Comparison of ENCODE assay signal across 8 cellular contexts in genomic region chr22:37566903-37567798, GRCh38. TPM values are rescaled to one million over a fixed set of nuclear protein-coding genes. Genes with fewer than 3 reads are reported as not detected.
DNase-seq lines count a peak whose midpoint lies in the region; ATAC-seq, FAIRE-seq and TF ChIP-seq lines count a peak whose summit lies in the region.

No MANE protein-coding gene starts in this region.

- H3K27ac Mint-ChIP-seq in neural progenitor cell: no peak overlapping the region

- H4K20me1 ChIP-seq in fibroblast of lung (ENCODE audit: control insufficient read depth, extremely low read depth, insufficient read depth, low read length): peaks cover 4% of the 10 kb centered on the region
- no peaks in the 10 kb centered on the region for H4K20me1 ChIP-seq in neural progenitor cell (ENCODE audit: low read depth)

- H3K36me3 Mint-ChIP-seq in neural progenitor cell: peaks cover 2% of the 10 kb centered on the region

- H3K9me3 ChIP-seq in fibroblast of lung (ENCODE audit: control insufficient read depth, insufficient read depth, low read depth, low read length): no peaks in the 10 kb centered on the region
- H3K9me3 ChIP-seq in neural progenitor cell (ENCODE audit: low read depth): no peaks in the 10 kb centered on the region

- no peak overlapping the region for H3K9ac ChIP-seq in fibroblast of lung (ENCODE audit: insufficient read depth, low read length)
- H3K9ac ChIP-seq in neural progenitor cell: no peak overlapping the region

- peaks cover 8% of the 10 kb centered on the region for H3K27me3 Mint-ChIP-seq in neural progenitor cell (ENCODE audit: insufficient read depth, low read depth)

- peaks cover 51% of the 10 kb centered on the region for H3K79me2 ChIP-seq in fibroblast of lung (ENCODE audit: control insufficient read depth, insufficient read depth, low read length)
- no peaks in the 10 kb centered on the region for H3K79me2 ChIP-seq in neural progenitor cell (ENCODE audit: low read depth)

- peak; percentile 76 to 81 for TF ChIP-seq CTCF in fibroblast of lung (conservative IDR thresholded peaks at IDR 0.05 in 1 of 2, IDR thresholded peaks at IDR 0.05 in 1 of 2; ENCODE audit: low read depth in 1 of 2, low read length in 2 of 2)
- TF ChIP-seq CTCF in neural progenitor cell (IDR thresholded peaks at IDR 0.05): peak; percentile 94

- no peak overlapping the region for H3K4me3 Mint-ChIP-seq in neural progenitor cell

- H3F3A ChIP-seq in neural progenitor cell (ENCODE audit: low read depth): no peaks in the 10 kb centered on the region

- H3K4me3 ChIP-seq in fibroblast of lung (replicated peaks in 1 of 4; ENCODE audit: control extremely low read depth in 1 of 4, insufficient read depth in 1 of 4, low read depth in 3 of 4, low read length in 4 of 4): no peak overlapping the region
- H3K4me3 ChIP-seq in neural progenitor cell: no peak overlapping the region

- FAIRE-seq in RCC 7860 (lab: Jason Lieb, UNC): no peak

- peaks cover 23% of the 10 kb centered on the region for H3K4me1 Mint-ChIP-seq in neural progenitor cell

- H3K4me1 ChIP-seq in fibroblast of lung (ENCODE audit: control insufficient read depth, extremely low read depth, insufficient read depth, low read length) (peaks cover 25% of the 10 kb centered on the region), neural progenitor cell (no peaks in the 10 kb centered on the region)

- ATAC-seq in HG03135 (IDR thresholded peaks at IDR 0.05; ENCODE audit: unreplicated experiment): peak; percentile 69

- DNase-seq in NCI-H1417 (lab: John Stamatoyannopoulos, UW) (peak; percentile 40 to 72 (median 63)), NCI-H1417 treated with DMSO at 0.1 percent for 48 hours (lab: John Stamatoyannopoulos, UW) (no peak), RCC 7860 (ENCODE audit: low spot score) (peak; percentile 28), activated T-helper 1 cell treated with Interleukin-2 at 50 U/mL for 16 hours (ENCODE audit: low read depth) (peak; percentile 84), fibroblast of lung (ENCODE audit: low read depth in 2 of 2) (peak; percentile 57 to 63), neural progenitor cell (ENCODE audit: low spot score) (peak; percentile 88), substantia nigra (lab: John Stamatoyannopoulos, UW) (peak in 46 of 49 donors; percentile 16 to 84 (median 62))

- H3K27ac ChIP-seq in fibroblast of lung (ENCODE audit: insufficient read depth, low read length) (no peak overlapping the region), neural progenitor cell (no peak overlapping the region), substantia nigra (ENCODE audit: low read depth, low read length, poor library complexity, severe bottlenecking) (peak overlapping the region; percentile 98)

- H3K4me2 ChIP-seq in fibroblast of lung (ENCODE audit: extremely low read depth, insufficient read depth, low read length) (no peak overlapping the region), neural progenitor cell (no peak overlapping the region)

- no peak overlapping the region for H2AFZ ChIP-seq in fibroblast of lung (ENCODE audit: low read length)
- no peak overlapping the region for H2AFZ ChIP-seq in neural progenitor cell (replicated peaks)

- H3K27me3 ChIP-seq in fibroblast of lung (ENCODE audit: control insufficient read depth, insufficient read depth, low read length) (no peaks in the 10 kb centered on the region), neural progenitor cell (peaks cover 1% of the 10 kb centered on the region)

- H3K9me3 Mint-ChIP-seq in neural progenitor cell: no peaks in the 10 kb centered on the region

- peaks cover 26% of the 10 kb centered on the region for H3K36me3 ChIP-seq in fibroblast of lung (ENCODE audit: control insufficient read depth, insufficient read depth, low read length)
- H3K36me3 ChIP-seq in neural progenitor cell: no peaks in the 10 kb centered on the region

RNA-seq across cellular contexts. Expression of gene CDC42EP1, which starts 6.9 kb away (rescaled TPM):
- total RNA-seq in fibroblast of lung (11.8 and 17.2 TPM in 2 replicates), neural progenitor cell (ENCODE audit: low replicate concordance) (0.84 and 1.8 TPM in 2 replicates)
- polyA plus RNA-seq in fibroblast of lung: 10.4 and 10.6 TPM in 2 replicates
- 63.6 and 69.7 TPM in 2 replicates for polyA plus RNA-seq in fibroblast of lung (2012)
- 72.6 and 80.2 TPM in 2 replicates for polyA minus RNA-seq in fibroblast of lung (ENCODE audit: low replicate concordance)

RNA-seq across cellular contexts. Expression of gene LGALS2, which starts 12.7 kb away (rescaled TPM):
- total RNA-seq in fibroblast of lung (not detected in 2 replicates), neural progenitor cell (ENCODE audit: low replicate concordance) (not detected in 2 replicates)
- 0.19 TPM in 1 of 2 replicates, not detected in the other for polyA plus RNA-seq in fibroblast of lung
- polyA plus RNA-seq in fibroblast of lung (2012): not detected in 2 replicates
- polyA minus RNA-seq in fibroblast of lung (ENCODE audit: low replicate concordance): not detected in 2 replicates

RNA-seq across cellular contexts. Expression of gene GGA1, which starts 41.5 kb away (rescaled TPM):
- total RNA-seq in fibroblast of lung (24.7 and 27.9 TPM in 2 replicates), neural progenitor cell (ENCODE audit: low replicate concordance) (62.3 and 71.7 TPM in 2 replicates)
- polyA plus RNA-seq in fibroblast of lung: 18.0 and 23.1 TPM in 2 replicates
- 17.3 and 21.9 TPM in 2 replicates for polyA plus RNA-seq in fibroblast of lung (2012)
- 17.6 and 35.7 TPM in 2 replicates for polyA minus RNA-seq in fibroblast of lung (ENCODE audit: low replicate concordance)

RNA-seq across cellular contexts. Expression of gene CARD10, which starts 47.9 kb away (rescaled TPM):
- total RNA-seq in fibroblast of lung (1.3 and 2.3 TPM in 2 replicates), neural progenitor cell (ENCODE audit: low replicate concordance) (1.5 and 6.2 TPM in 2 replicates)
- polyA plus RNA-seq in fibroblast of lung: 1.6 and 2.7 TPM in 2 replicates
- 3.1 and 5.4 TPM in 2 replicates for polyA plus RNA-seq in fibroblast of lung (2012)
- polyA minus RNA-seq in fibroblast of lung (ENCODE audit: low replicate concordance): 4.0 and 10.5 TPM in 2 replicates
